In the genomic region with DNA sequence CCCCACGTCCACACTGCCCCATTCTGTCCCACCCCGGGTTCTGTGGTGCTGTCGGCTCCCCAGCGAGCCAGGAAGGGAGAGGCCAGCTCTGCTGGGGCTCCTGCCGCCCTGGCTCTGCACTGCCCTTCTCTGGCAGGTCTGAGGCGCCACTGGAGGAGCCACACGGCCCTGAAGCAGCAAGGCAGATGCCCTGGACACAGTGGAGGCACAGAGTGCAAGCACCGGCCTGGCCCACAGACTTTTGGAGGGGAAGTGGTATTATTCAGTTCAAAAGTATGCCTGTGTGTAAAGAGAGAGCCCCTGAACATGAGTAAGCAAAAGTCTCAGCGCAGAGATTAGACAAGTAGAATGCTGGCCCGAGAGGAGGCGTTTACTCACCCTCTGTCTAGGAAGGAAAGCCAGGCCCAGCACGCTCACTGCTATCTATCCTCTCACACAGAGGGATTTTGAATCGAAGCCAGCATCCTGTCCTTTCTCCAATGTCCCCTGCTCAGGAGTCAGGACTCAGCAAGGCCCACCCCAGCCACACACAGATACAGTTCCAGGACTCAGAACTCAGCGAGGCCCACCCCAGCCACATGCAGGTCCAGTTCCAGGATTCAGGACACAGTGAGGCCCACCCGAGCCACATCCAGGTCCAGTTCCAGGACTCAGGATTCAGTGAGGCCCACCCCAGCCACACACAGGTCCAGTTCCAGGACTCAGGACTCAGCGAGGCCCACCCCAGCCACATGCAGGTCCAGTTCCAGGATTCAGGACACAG, we compare ENCODE assay signal across 9 cellular contexts.
DNase-seq lines count a peak whose midpoint lies in the region; ATAC-seq and TF ChIP-seq lines count a peak whose summit lies in the region.
"Had no signal": no experiment of that assay in that cellular context is flagged by ENCODE, and none has a peak within 500 bp of the region (broad histone marks: within the 10 kb centered on the region; RNA-seq: fewer than 3 reads in every experiment).

No MANE protein-coding gene starts in this region.

- peak; percentile 70 for ATAC-seq in Right ventricle myocardium inferior
- ATAC-seq in aorta (ENCODE audit: low FRiP score), result peak; percentile 68

- H4K8ac ChIP-seq in mesendoderm (ENCODE audit: low read depth, low read length), result no peak overlapping the region

- TF ChIP-seq CTCF in colonic mucosa (IDR thresholded peaks at IDR 0.05) (no peak), endothelial cell (IDR thresholded peaks at IDR 0.05; ENCODE audit: unreplicated experiment) (no peak), CD14-positive monocyte (IDR thresholded peaks at IDR 0.05) (no peak)

- no peak overlapping the region for H3K4me3 Mint-ChIP-seq in endothelial cell (ENCODE audit: unreplicated experiment)
- no peak overlapping the region for H3K4me3 Mint-ChIP-seq in CD14-positive monocyte

- no peak overlapping the region for H3K4ac ChIP-seq in mesendoderm (ENCODE audit: low read depth, low read length)

- WGBS in mesodermal cell (ENCODE audit: insufficient coverage in 2 of 2), 2 experiments, result 73 to 75% methylated on average over 8 to 9 of the region's 16 CpGs
- WGBS in aorta, 2 donors, result 52% methylated on average over 16 of the region's 16 CpGs
- no CpG with 5 or more reads among the region's 16 CpGs for whole genome bisulfite sequencing in mesendoderm (ENCODE audit: extremely low coverage, insufficient coverage, low lambda C conversion rate)

- H2BK15ac ChIP-seq in mesendoderm (replicated peaks; ENCODE audit: low read depth), result no peak overlapping the region

- no peak overlapping the region for H4K5ac ChIP-seq in mesendoderm (ENCODE audit: low read length)

- H3K27ac Mint-ChIP-seq in endothelial cell (ENCODE audit: unreplicated experiment) (no peak overlapping the region), CD14-positive monocyte (no peak overlapping the region)

- H3K79me1 ChIP-seq in mesendoderm (ENCODE audit: low read length), result no peaks in the 10 kb centered on the region

- H3K18ac ChIP-seq in mesendoderm (ENCODE audit: low read length), result no peak overlapping the region

- intact Hi-C loops in Right ventricle myocardium inferior (cut with DNase I), result loop anchor here (5.0 to 10.0 kb wide), 2 partner anchors 117 to 121 kb away; partner anchors contain the start of gene EGFR
- intact Hi-C loops in cardiac septum (cut with DNase I), result loop anchor here (10.0 kb wide), 1 partner anchor 121 kb away; no protein-coding TSS in a partner anchor
- intact Hi-C loops in colonic mucosa (cut with DNase I), result loop anchor here (10.0 kb wide), 1 partner anchor 109 kb away; no protein-coding TSS in a partner anchor
- intact Hi-C loops in aorta (cut with DNase I), result loop anchor here (5.0 kb wide), 2 partner anchors 62 to 117 kb away; partner anchors contain the start of gene EGFR (in 1 of the 2)
- intact Hi-C loops in CD14-positive monocyte (cut with micrococcal nuclease), result no loop called here

- H3K4me2 ChIP-seq in mesendoderm (ENCODE audit: low read length), result no peak overlapping the region
- H3K4me2 ChIP-seq: BLaER1 had no signal

- H3K4me3 ChIP-seq in colonic mucosa (no peak overlapping the region), mesodermal cell (ENCODE audit: extremely low read depth, insufficient read depth, low read length, poor library complexity, severe bottlenecking) (no peak overlapping the region), aorta (ENCODE audit: low read length in 2 of 2) (no peak overlapping the region), mesendoderm (ENCODE audit: low read length) (no peak overlapping the region)
- H3K4me3 ChIP-seq: BLaER1 had no signal

- no peak overlapping the region for H2BK120ac ChIP-seq in mesendoderm (ENCODE audit: low read depth, low read length)

- H3K4me1 Mint-ChIP-seq in endothelial cell (ENCODE audit: unreplicated experiment) (peaks cover 8% of the 10 kb centered on the region), CD14-positive monocyte (no peaks in the 10 kb centered on the region)

- H2BK5ac ChIP-seq in mesendoderm (ENCODE audit: low read length), result no peak overlapping the region

- H3K27me3 ChIP-seq in colonic mucosa, result no peaks in the 10 kb centered on the region
- no peaks in the 10 kb centered on the region for H3K27me3 ChIP-seq in aorta (ENCODE audit: control insufficient read depth in 1 of 2, insufficient read depth in 2 of 2, low read length in 1 of 2)
- no peaks in the 10 kb centered on the region for H3K27me3 ChIP-seq in mesendoderm (ENCODE audit: insufficient read depth, low read length, poor library complexity)
- H3K27me3 ChIP-seq: BLaER1 had no signal

- no peak overlapping the region for H2AK5ac ChIP-seq in mesendoderm (ENCODE audit: low read length)

- H3K36me3 Mint-ChIP-seq in endothelial cell (ENCODE audit: low read depth, unreplicated experiment) (no peaks in the 10 kb centered on the region), CD14-positive monocyte (no peaks in the 10 kb centered on the region)

- DNase-seq in Right ventricle myocardium inferior (ENCODE audit: missing footprints), result peak; percentile 73
- no peak for DNase-seq in cardiac septum (ENCODE audit: low spot score)
- DNase-seq in colonic mucosa, result no peak
- peak; percentile 82 to 83 for DNase-seq in aorta
- no peak for DNase-seq in mesendoderm
- DNase-seq in endothelial cell (ENCODE audit: low spot score), result no peak
- no peak for DNase-seq in CD14-positive monocyte (ENCODE audit: low spot score)

- H3K36me3 ChIP-seq in colonic mucosa (no peaks in the 10 kb centered on the region), mesodermal cell (ENCODE audit: control insufficient read depth, insufficient read depth, low read length) (no peaks in the 10 kb centered on the region), aorta (ENCODE audit: control insufficient read depth in 1 of 2, insufficient read depth in 2 of 2, low read length in 1 of 2) (no peaks in the 10 kb centered on the region), mesendoderm (ENCODE audit: control insufficient read depth, insufficient read depth, low read length) (no peaks in the 10 kb centered on the region)
- H3K36me3 ChIP-seq: BLaER1 had no signal

- H3K27me3 Mint-ChIP-seq in endothelial cell (ENCODE audit: unreplicated experiment), result peaks cover 11% of the 10 kb centered on the region
- H3K27me3 Mint-ChIP-seq in CD14-positive monocyte (ENCODE audit: low read depth in 3 of 3), result peaks cover 0 to 1% (median 1%) of the 10 kb centered on the region in 3 donors

- H3K4me1 ChIP-seq in colonic mucosa (peaks cover 11% of the 10 kb centered on the region), mesodermal cell (ENCODE audit: control insufficient read depth, insufficient read depth, low read length, poor library complexity, severe bottlenecking) (peaks cover 52% of the 10 kb centered on the region), aorta (ENCODE audit: control insufficient read depth in 1 of 2, insufficient read depth in 2 of 2, low read length in 2 of 2) (peaks cover 3 to 7% of the 10 kb centered on the region in 2 donors), mesendoderm (ENCODE audit: control insufficient read depth, low read depth, low read length) (no peaks in the 10 kb centered on the region)

- H3K79me2 ChIP-seq in mesendoderm (ENCODE audit: control insufficient read depth, insufficient read depth, low read length), result no peaks in the 10 kb centered on the region

- peak overlapping the region; percentile 53 for H3K27ac ChIP-seq in colonic mucosa
- H3K27ac ChIP-seq in mesodermal cell (ENCODE audit: low read depth, low read length, severe bottlenecking), result peak overlapping the region; percentile 95
- peak overlapping the region in 1 of 2 donors; percentile 97 for H3K27ac ChIP-seq in aorta (ENCODE audit: low read depth in 1 of 2, low read length in 2 of 2)
- no peak overlapping the region for H3K27ac ChIP-seq in mesendoderm (ENCODE audit: low read depth, low read length)
- H3K27ac ChIP-seq: BLaER1 had no signal

- H3K9me3 ChIP-seq in colonic mucosa, result no peaks in the 10 kb centered on the region
- no peaks in the 10 kb centered on the region for H3K9me3 ChIP-seq in mesodermal cell (ENCODE audit: control insufficient read depth, low read length)
- peaks cover 1% of the 10 kb centered on the region for H3K9me3 ChIP-seq in aorta (ENCODE audit: control insufficient read depth, low read length)

- H3K56ac ChIP-seq in mesendoderm (ENCODE audit: low read length), result no peak overlapping the region

- H3K9me3 Mint-ChIP-seq in endothelial cell (ENCODE audit: unreplicated experiment), result no peaks in the 10 kb centered on the region
- peaks cover 2 to 9% (median 4%) of the 10 kb centered on the region in 7 donors for H3K9me3 Mint-ChIP-seq in CD14-positive monocyte

- H3K9ac ChIP-seq in colonic mucosa (ENCODE audit: low read depth in 2 of 2, low read length in 2 of 2) (no peak overlapping the region), mesendoderm (ENCODE audit: low read length) (no peak overlapping the region)
- H3K9ac ChIP-seq: BLaER1 had no signal

- H3K23ac ChIP-seq in mesendoderm (ENCODE audit: low read length), result no peak overlapping the region

Comparison
In these comparisons a context has a peak if more than half of its experiments do, and no peak if none do; other contexts are left out.
1. DNase-seq: peak in Right ventricle myocardium inferior (single experiment) and aorta (2 of 2); none in cardiac septum (single experiment), colonic mucosa (single experiment), mesendoderm (single experiment), endothelial cell (single experiment) and CD14-positive monocyte (single experiment).
2. intact Hi-C loops: an anchor here in Right ventricle myocardium inferior (5.0 to 10.0 kb wide), cardiac septum (10.0 kb wide), colonic mucosa (10.0 kb wide) and aorta (5.0 kb wide); none called in CD14-positive monocyte.